1 cellular context compared by ENCODE assay signal in the genomic region with DNA sequence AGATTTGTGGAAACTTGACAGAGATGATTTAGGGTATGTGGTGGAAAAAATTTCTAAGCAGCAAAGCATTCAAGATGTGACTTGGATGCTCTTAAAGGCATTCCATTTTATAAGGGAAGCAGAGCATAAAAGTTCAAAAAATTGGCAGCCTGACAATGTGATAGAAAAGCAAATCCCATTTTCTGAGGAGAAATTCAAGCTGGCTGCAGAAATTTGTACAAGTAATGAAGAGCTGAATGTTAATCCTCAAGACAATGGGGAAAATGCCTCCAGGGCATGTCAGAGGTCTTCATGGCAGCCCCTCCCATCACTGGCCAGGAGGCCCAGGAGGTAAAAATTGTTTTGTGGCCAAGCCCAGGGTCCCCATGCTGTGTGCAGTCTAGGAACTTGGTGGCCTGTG. TPM values are rescaled to one million over a fixed set of nuclear protein-coding genes. Genes with fewer than 3 reads are reported as not detected.
"Had no signal": no experiment of that assay in that cellular context is flagged by ENCODE, and none has a peak within 500 bp of the region (broad histone marks: within the 10 kb centered on the region; RNA-seq: fewer than 3 reads in every experiment).

No MANE protein-coding gene starts in this region.

RNA-seq across cellular contexts. Expression of gene TMEM244, which starts 58.2 kb away (rescaled TPM):
- total RNA-seq: GM12878 had no signal
